Comparison of ENCODE assay signal across 7 cellular contexts in genomic region chr19:14379666-14380065, GRCh38. TPM values are rescaled to one million over a fixed set of nuclear protein-coding genes. Genes with fewer than 3 reads are reported as not detected.
DNase-seq lines count a peak whose midpoint lies in the region; ATAC-seq and TF ChIP-seq lines count a peak whose summit lies in the region.
"Not testable (repeated sequence)": the region's sequence is repeated elsewhere in the genome, so short reads cannot be mapped to it uniquely, and the experiment has no call there.

No MANE protein-coding gene starts in this region.

- H3K27ac ChIP-seq in effector memory CD4-positive, alpha-beta T cell (ENCODE audit: insufficient read depth, low read length, poor library complexity, severe bottlenecking), result peak overlapping the region; percentile 99
- H3K27ac ChIP-seq in left lung (peak overlapping the region; percentile 89 to 99), psoas muscle (peak overlapping the region; percentile 95), thoracic aorta (peak overlapping the region; percentile 93 to 100)

- peaks cover 42 to 47% (median 42%) of the 10 kb centered on the region in 3 donors for H3K4me1 Mint-ChIP-seq in IgD-negative memory B cell
- H3K4me1 Mint-ChIP-seq in activated CD4-positive, alpha-beta memory T cell treated with anti-CD3 and anti-CD28 coated beads for 36 hours (ENCODE audit: low read depth), result peaks cover 40% of the 10 kb centered on the region

- H3K27ac Mint-ChIP-seq in IgD-negative memory B cell, result peak overlapping the region; percentile 96 to 99 (median 99)
- peak overlapping the region; percentile 66 for H3K27ac Mint-ChIP-seq in activated CD4-positive, alpha-beta memory T cell treated with anti-CD3 and anti-CD28 coated beads for 36 hours
- peak overlapping the region; percentile 23 to 97 for H3K27ac Mint-ChIP-seq in activated naive CD4-positive, alpha-beta T cell treated with anti-CD3 and anti-CD28 coated beads, Interleukin-2, amount 50 U/mL, for 72 hours

- peaks cover 45% of the 10 kb centered on the region for H3K4me1 ChIP-seq in effector memory CD4-positive, alpha-beta T cell (ENCODE audit: control insufficient read depth, insufficient read depth, low read length, poor library complexity, severe bottlenecking)
- H3K4me1 ChIP-seq in left lung (peaks cover 34 to 71% of the 10 kb centered on the region in 2 donors), psoas muscle (peaks cover 47% of the 10 kb centered on the region), thoracic aorta (ENCODE audit: control insufficient read depth in 1 of 2, low read depth in 2 of 2) (peaks cover 47 to 67% of the 10 kb centered on the region in 2 donors)

- H3K36me3 ChIP-seq in effector memory CD4-positive, alpha-beta T cell (ENCODE audit: control insufficient read depth, insufficient read depth, low read length); left lung; psoas muscle (ENCODE audit: insufficient read depth in 1 of 2, low read depth in 1 of 2); thoracic aorta: not testable (repeated sequence)

- H3K4me3 ChIP-seq in effector memory CD4-positive, alpha-beta T cell (ENCODE audit: insufficient read depth, low read depth, low read length, poor library complexity, severe bottlenecking); left lung; psoas muscle; thoracic aorta: not testable (repeated sequence)

- CTCF ChIA-PET in activated CD4-positive, alpha-beta memory T cell treated with anti-CD3 and anti-CD28 coated beads for 36 hours (lab: Charles Lee), result interaction anchor here (1.3 to 5.0 kb wide), 6 partner anchors 10 to 161 kb away, joined by 3 to 36 read pairs (median 14); no protein-coding TSS in a partner anchor

- intact Hi-C loops in activated CD4-positive, alpha-beta memory T cell treated with anti-CD3 and anti-CD28 coated beads for 36 hours (cut with micrococcal nuclease); left lung (cut with DNase I); psoas muscle (cut with DNase I): not testable (repeated sequence)

- 39 to 63% (median 48%) methylated on average over 3 of the region's 3 CpGs for WGBS in psoas muscle, 3 donors

- not testable (repeated sequence) for H3K9me3 ChIP-seq in effector memory CD4-positive, alpha-beta T cell (ENCODE audit: control insufficient read depth, low read length); left lung; psoas muscle; thoracic aorta

- not testable (repeated sequence) for DNase-seq in activated CD4-positive, alpha-beta memory T cell treated with anti-CD3 and anti-CD28 coated beads for 36 hours; activated naive CD4-positive, alpha-beta T cell treated with anti-CD3 and anti-CD28 coated beads, Interleukin-2, amount 50 U/mL, for 72 hours (ENCODE audit: low spot score in 2 of 2); effector memory CD4-positive, alpha-beta T cell; left lung; psoas muscle; thoracic aorta (ENCODE audit: low spot score)

- ATAC-seq in activated naive CD4-positive, alpha-beta T cell treated with anti-CD3 and anti-CD28 coated beads, Interleukin-2, amount 50 U/mL, for 72 hours; left lung; psoas muscle; thoracic aorta (ENCODE audit: insufficient number of reproducible peaks, low FRiP score, low read depth): not testable (repeated sequence)

- not testable (repeated sequence) for H3K27me3 Mint-ChIP-seq in IgD-negative memory B cell; activated CD4-positive, alpha-beta memory T cell treated with anti-CD3 and anti-CD28 coated beads for 36 hours

- peak overlapping the region in 3 of 4 donors; percentile 78 to 99 (median 90) for H3K4me3 Mint-ChIP-seq in IgD-negative memory B cell
- not testable (repeated sequence) for H3K4me3 Mint-ChIP-seq in activated CD4-positive, alpha-beta memory T cell treated with anti-CD3 and anti-CD28 coated beads for 36 hours

- TF ChIP-seq CTCF in left lung (IDR thresholded peaks at IDR 0.05); psoas muscle (IDR thresholded peaks at IDR 0.05); thoracic aorta (IDR thresholded peaks at IDR 0.05): not testable (repeated sequence)

- POLR2A ChIA-PET in activated CD4-positive, alpha-beta memory T cell treated with anti-CD3 and anti-CD28 coated beads for 36 hours (lab: Charles Lee), result interaction anchor here (8.5 kb wide), 1 partner anchor 11 kb away, joined by 315 read pairs; no protein-coding TSS in a partner anchor

- not testable (repeated sequence) for H3K9me3 Mint-ChIP-seq in IgD-negative memory B cell; activated CD4-positive, alpha-beta memory T cell treated with anti-CD3 and anti-CD28 coated beads for 36 hours; activated naive CD4-positive, alpha-beta T cell treated with anti-CD3 and anti-CD28 coated beads, Interleukin-2, amount 50 U/mL, for 72 hours

- not testable (repeated sequence) for H3K27me3 ChIP-seq in effector memory CD4-positive, alpha-beta T cell (replicated peaks; ENCODE audit: control insufficient read depth, insufficient read depth, low read length, poor library complexity, severe bottlenecking); left lung; psoas muscle (ENCODE audit: insufficient read depth in 3 of 3, low read length in 2 of 3); thoracic aorta (replicated peaks; ENCODE audit: insufficient read depth)

- not testable (repeated sequence) for H3K36me3 Mint-ChIP-seq in IgD-negative memory B cell
- H3K36me3 Mint-ChIP-seq in activated CD4-positive, alpha-beta memory T cell treated with anti-CD3 and anti-CD28 coated beads for 36 hours, result peaks cover 25% of the 10 kb centered on the region
- H3K36me3 Mint-ChIP-seq in activated naive CD4-positive, alpha-beta T cell treated with anti-CD3 and anti-CD28 coated beads, Interleukin-2, amount 50 U/mL, for 72 hours, result peaks cover 32 to 33% of the 10 kb centered on the region in 2 donors

RNA-seq across cellular contexts. Expression of gene ADGRE5, which starts 1.6 kb away (rescaled TPM):
- polyA plus RNA-seq in IgD-negative memory B cell, result 89.3 TPM
- 100 to 1,000 TPM; 202 to 206 TPM for total RNA-seq in activated CD4-positive, alpha-beta memory T cell treated with anti-CD3 and anti-CD28 coated beads for 36 hours
- 100 to 1,000 TPM; 222 to 256 TPM for total RNA-seq in activated naive CD4-positive, alpha-beta T cell treated with anti-CD3 and anti-CD28 coated beads, Interleukin-2, amount 50 U/mL, for 72 hours
- 100 to 1,000 TPM; 173 to 237 TPM for total RNA-seq in left lung
- 10 to 100 TPM; 20.8 to 57.6 (median 40.1) TPM for total RNA-seq in psoas muscle
- 10 to 100 TPM; 15.6 to 40.2 (median 28.5) TPM for polyA plus RNA-seq in psoas muscle
- 100 to 1,000 TPM; 199 to 281 TPM for total RNA-seq in thoracic aorta

RNA-seq across cellular contexts. Expression of gene DDX39A, which starts 39.5 kb away (rescaled TPM):
- polyA plus RNA-seq in IgD-negative memory B cell (169 TPM), psoas muscle (10 to 100 TPM; 38.7 to 93.0 (median 45.3) TPM)
- 100 to 1,000 TPM; 200 to 204 TPM for total RNA-seq in activated CD4-positive, alpha-beta memory T cell treated with anti-CD3 and anti-CD28 coated beads for 36 hours
- total RNA-seq in activated naive CD4-positive, alpha-beta T cell treated with anti-CD3 and anti-CD28 coated beads, Interleukin-2, amount 50 U/mL, for 72 hours, result 100 to 1,000 TPM; 208 to 217 TPM
- total RNA-seq in left lung (10 to 100 TPM; 42.5 to 90.1 TPM), psoas muscle (10 to 100 TPM; 14.8 to 32.4 (median 26.6) TPM), thoracic aorta (10 to 100 TPM; 77.4 to 81.6 TPM)

RNA-seq across cellular contexts. Expression of gene PKN1, which starts 53.4 kb away (rescaled TPM):
- polyA plus RNA-seq in IgD-negative memory B cell (52.6 TPM), psoas muscle (10 to 100 TPM; 40.7 to 69.2 (median 62.9) TPM)
- total RNA-seq in activated CD4-positive, alpha-beta memory T cell treated with anti-CD3 and anti-CD28 coated beads for 36 hours, result 100 to 1,000 TPM; 188 to 207 TPM
- 100 to 1,000 TPM; 105 to 192 TPM for total RNA-seq in activated naive CD4-positive, alpha-beta T cell treated with anti-CD3 and anti-CD28 coated beads, Interleukin-2, amount 50 U/mL, for 72 hours
- total RNA-seq in left lung (100 to 1,000 TPM; 125 to 190 TPM), psoas muscle (100 to 1,000 TPM in 2 of 4 donors, 10 to 100 TPM in 2; 61.1 to 136 (median 102) TPM), thoracic aorta (100 to 1,000 TPM in 1 of 2 donors, 10 to 100 TPM in 1; 93.8 to 139 TPM)
